27 cellular contexts compared by ENCODE assay signal in genomic region chr4:27087306-27088045, GRCh38.
DNase-seq lines count a peak whose midpoint lies in the region; ATAC-seq and TF ChIP-seq lines count a peak whose summit lies in the region.
"Had no signal": no experiment of that assay in that cellular context is flagged by ENCODE, and none has a peak within 500 bp of the region (broad histone marks: within the 10 kb centered on the region; RNA-seq: fewer than 3 reads in every experiment).

No MANE protein-coding gene starts in this region.

- no peak; the same call in 2 of the 3 replicates for ATAC-seq in GM23338
- no peak for ATAC-seq in HG02981 (IDR thresholded peaks at IDR 0.05; ENCODE audit: unreplicated experiment)
- ATAC-seq in stimulated activated memory B cell treated with anti-CD40 and anti-IgM and Interleukin-4, amounts not matched to agents 10 μg/mL and 1 μg/mL and 100 μg/mL, for 72 hours = no peak
- ATAC-seq in GM21367 (IDR thresholded peaks at IDR 0.05; ENCODE audit: unreplicated experiment) = no peak
- ATAC-seq in GM19351 (IDR thresholded peaks at IDR 0.05; ENCODE audit: unreplicated experiment) = no peak
- ATAC-seq: Panc1 had no signal

- H3K27ac ChIP-seq in GM23338 (ENCODE audit: low read depth) (peak overlapping the region; percentile 58), HUES64 (ENCODE audit: low read depth, low read length) (peak overlapping the region; percentile 70), endodermal cell (ENCODE audit: low read depth, low read length) (no peak overlapping the region)
- H3K27ac ChIP-seq: GM23248, HL-60, KMS-11, SK-N-MC had no signal

- H3K9me3 Mint-ChIP-seq in GM23338 = no peaks in the 10 kb centered on the region
- H3K9me3 Mint-ChIP-seq in endodermal cell = no peaks in the 10 kb centered on the region
- H3K9me3 Mint-ChIP-seq in neural crest cell = no peaks in the 10 kb centered on the region
- H3K9me3 Mint-ChIP-seq in stimulated activated memory B cell treated with anti-CD40 and anti-IgM and Interleukin-4, amounts not matched to agents 10 μg/mL and 1 μg/mL and 100 μg/mL, for 72 hours = peaks cover 3% of the 10 kb centered on the region
- H3K9me3 Mint-ChIP-seq: CD4-positive, alpha-beta memory T cell had no signal

- DNase-seq in GM23338 (ENCODE audit: low spot score) (peak; percentile 55), endodermal cell (peak; percentile 62), neural crest cell (ENCODE audit: low read depth, low spot score) (no peak)
- DNase-seq: CD4-positive, alpha-beta memory T cell; COR-L47; DMS 273 treated with DMSO at 0.1 percent for 48 hours; DND-41; GM23248; HCEC 1CT; IMR-90; NCI-H1048; NCI-H1694 treated with DMSO at 0.1 percent for 48 hours; NCI-H2081 treated with DMSO at 0.1 percent for 48 hours; NCI-H2171; NCI-H226; NCI-H510A; SHP77 treated with DMSO at 0.1 percent for 48 hours had no signal

- H3K4me3 Mint-ChIP-seq in GM23338 = no peak overlapping the region
- H3K4me3 Mint-ChIP-seq in endodermal cell = no peak overlapping the region
- H3K4me3 Mint-ChIP-seq in neural crest cell = peak overlapping the region; percentile 18
- H3K4me3 Mint-ChIP-seq in stimulated activated memory B cell treated with anti-CD40 and anti-IgM and Interleukin-4, amounts not matched to agents 10 μg/mL and 1 μg/mL and 100 μg/mL, for 72 hours = no peak overlapping the region
- H3K4me3 Mint-ChIP-seq: CD4-positive, alpha-beta memory T cell had no signal

- no peak overlapping the region for H3K9ac ChIP-seq in HUES64 (ENCODE audit: low read depth, low read length)
- no peak overlapping the region for H3K9ac ChIP-seq in endodermal cell (ENCODE audit: extremely low read depth, low read length, poor library complexity, severe bottlenecking)
- H3K9ac ChIP-seq: BLaER1 treated with 17β-estradiol and CSF1 and Interleukin-3, amounts not matched to agents 10 nM and 100 nM; GM23248; KMS-11 had no signal

- H4K20me1 ChIP-seq in GM23338 (replicated peaks; ENCODE audit: insufficient read depth) = no peaks in the 10 kb centered on the region
- H4K20me1 ChIP-seq: BLaER1 treated with 17β-estradiol and CSF1 and Interleukin-3, amounts not matched to agents 10 nM and 100 nM had no signal

- WGBS in HUES64 = 65% methylated on average over 8 of the region's 8 CpGs
- 85 to 92% methylated on average over 6 to 8 of the region's 8 CpGs for WGBS in endodermal cell (ENCODE audit: insufficient coverage in 1 of 2, insufficient read length in 1 of 2), 2 experiments

- H3K4me3 ChIP-seq in GM23338 (no peak overlapping the region), HUES64 (ENCODE audit: low read length) (no peak overlapping the region), endodermal cell (ENCODE audit: low read length) (no peak overlapping the region)
- H3K4me3 ChIP-seq: BLaER1 treated with 17β-estradiol and CSF1 and Interleukin-3, amounts not matched to agents 10 nM and 100 nM; GM23248; SK-N-MC had no signal

- 0 out of 2 replicates have a peak, but pooled peaks cover 5% of the 10 kb centered on the region for H3F3A ChIP-seq in GM23338 (replicated peaks; ENCODE audit: low read depth)

- H3K36me3 Mint-ChIP-seq in GM23338 (ENCODE audit: low read depth) (no peaks in the 10 kb centered on the region; the same call in 2 of the 3 replicates), endodermal cell (ENCODE audit: low read depth) (no peaks in the 10 kb centered on the region), neural crest cell (ENCODE audit: low read depth) (no peaks in the 10 kb centered on the region)
- H3K36me3 Mint-ChIP-seq in stimulated activated memory B cell treated with anti-CD40 and anti-IgM and Interleukin-4, amounts not matched to agents 10 μg/mL and 1 μg/mL and 100 μg/mL, for 72 hours = no peaks in the 10 kb centered on the region
- H3K36me3 Mint-ChIP-seq: CD4-positive, alpha-beta memory T cell had no signal

- TF ChIP-seq CTCF in GM23338 (conservative IDR thresholded peaks at IDR 0.05; ENCODE audit: low read depth in 2 of 2) = no peak
- no peak for TF ChIP-seq CTCF in endodermal cell (conservative IDR thresholded peaks at IDR 0.05)
- no peak for TF ChIP-seq CTCF in neural crest cell (conservative IDR thresholded peaks at IDR 0.05)

- peaks cover 19% of the 10 kb centered on the region for H3K27me3 Mint-ChIP-seq in GM23338 (ENCODE audit: insufficient read depth, low read depth, poor library complexity)
- H3K27me3 Mint-ChIP-seq in endodermal cell (ENCODE audit: insufficient read depth) = peaks cover 35% of the 10 kb centered on the region
- peaks cover 63% of the 10 kb centered on the region for H3K27me3 Mint-ChIP-seq in neural crest cell (ENCODE audit: low read depth)
- peaks cover 97% of the 10 kb centered on the region for H3K27me3 Mint-ChIP-seq in stimulated activated memory B cell treated with anti-CD40 and anti-IgM and Interleukin-4, amounts not matched to agents 10 μg/mL and 1 μg/mL and 100 μg/mL, for 72 hours

- no peak overlapping the region; the same call in 1 of the 2 replicates for H3K27ac Mint-ChIP-seq in GM23338
- no peak overlapping the region for H3K27ac Mint-ChIP-seq in endodermal cell
- no peak overlapping the region for H3K27ac Mint-ChIP-seq in neural crest cell (ENCODE audit: unreplicated experiment)
- no peak overlapping the region for H3K27ac Mint-ChIP-seq in stimulated activated memory B cell treated with anti-CD40 and anti-IgM and Interleukin-4, amounts not matched to agents 10 μg/mL and 1 μg/mL and 100 μg/mL, for 72 hours
- H3K27ac Mint-ChIP-seq: CD4-positive, alpha-beta memory T cell had no signal

- H3K27me3 ChIP-seq in GM23338 (ENCODE audit: insufficient read depth) (peaks cover 16% of the 10 kb centered on the region; the same call in 1 of the 2 replicates), HUES64 (ENCODE audit: insufficient read depth, low read length) (peaks cover 29% of the 10 kb centered on the region), endodermal cell (ENCODE audit: control insufficient read depth, insufficient read depth, low read length, poor library complexity, severe bottlenecking) (peaks cover 31% of the 10 kb centered on the region)

- peaks cover 13% of the 10 kb centered on the region for H3K9me2 ChIP-seq in GM23338 (ENCODE audit: insufficient read depth)

- no peaks in the 10 kb centered on the region for H3K79me2 ChIP-seq in GM23338 (replicated peaks; ENCODE audit: insufficient read depth)

- H3K36me3 ChIP-seq in GM23338 (ENCODE audit: insufficient read depth) = no peaks in the 10 kb centered on the region
- H3K36me3 ChIP-seq in HUES64 (ENCODE audit: insufficient read depth, low read length) = no peaks in the 10 kb centered on the region
- H3K36me3 ChIP-seq in endodermal cell (ENCODE audit: control insufficient read depth, insufficient read depth, low read length) = no peaks in the 10 kb centered on the region
- H3K36me3 ChIP-seq: BLaER1 treated with 17β-estradiol and CSF1 and Interleukin-3, amounts not matched to agents 10 nM and 100 nM had no signal

- H2AFZ ChIP-seq in GM23338 = no peak overlapping the region
- H2AFZ ChIP-seq: GM23248 had no signal

- H3K4me1 ChIP-seq in GM23338 (ENCODE audit: insufficient read depth) (peaks cover 63% of the 10 kb centered on the region), HUES64 (ENCODE audit: insufficient read depth, low read length) (peaks cover 64% of the 10 kb centered on the region), endodermal cell (ENCODE audit: control insufficient read depth, insufficient read depth, low read length) (peaks cover 8% of the 10 kb centered on the region)

- peaks cover 65% of the 10 kb centered on the region for H3K4me1 Mint-ChIP-seq in GM23338
- H3K4me1 Mint-ChIP-seq in endodermal cell = peaks cover 43% of the 10 kb centered on the region
- peaks cover 45% of the 10 kb centered on the region for H3K4me1 Mint-ChIP-seq in neural crest cell
- H3K4me1 Mint-ChIP-seq in stimulated activated memory B cell treated with anti-CD40 and anti-IgM and Interleukin-4, amounts not matched to agents 10 μg/mL and 1 μg/mL and 100 μg/mL, for 72 hours = peaks cover 6% of the 10 kb centered on the region

- H3K9me3 ChIP-seq in HUES64 (ENCODE audit: insufficient read depth, low read depth, low read length) (no peaks in the 10 kb centered on the region), endodermal cell (ENCODE audit: control insufficient read depth, low read length) (no peaks in the 10 kb centered on the region)

- H3K4me2 ChIP-seq in GM23338 = peak overlapping the region; percentile 48; the same call in 1 of the 2 replicates
- H3K4me2 ChIP-seq: KMS-11 had no signal
